2 cellular contexts compared by ENCODE assay signal in genomic region chr20:63952210-63952535, GRCh38.
TF ChIP-seq lines count a peak whose summit lies in the region.

No MANE protein-coding gene starts in this region.

TF ChIP-seq in GM12878, 131 proteins besides CTCF, POLR2A, EP300 and RAD21:
- TF ChIP-seq SREBF1 (IDR thresholded peaks at IDR 0.05; ENCODE audit: low read length) = no peak
- TF ChIP-seq ZZZ3 (IDR thresholded peaks at IDR 0.05; ENCODE audit: control insufficient read depth, insufficient read length, low read depth) = no peak
- no peak for TF ChIP-seq CREB1 (IDR thresholded peaks at IDR 0.05; ENCODE audit: low read depth)
- no peak for TF ChIP-seq GABPA (IDR thresholded peaks at IDR 0.05; ENCODE audit: low read depth)
- TF ChIP-seq STAT1 (conservative IDR thresholded peaks at IDR 0.05) = no peak
- TF ChIP-seq ZNF622 (IDR thresholded peaks at IDR 0.05) = no peak
- TF ChIP-seq RFX5 (IDR thresholded peaks at IDR 0.05; ENCODE audit: low read depth, low read length) = no peak
- TF ChIP-seq, protein P1, sequence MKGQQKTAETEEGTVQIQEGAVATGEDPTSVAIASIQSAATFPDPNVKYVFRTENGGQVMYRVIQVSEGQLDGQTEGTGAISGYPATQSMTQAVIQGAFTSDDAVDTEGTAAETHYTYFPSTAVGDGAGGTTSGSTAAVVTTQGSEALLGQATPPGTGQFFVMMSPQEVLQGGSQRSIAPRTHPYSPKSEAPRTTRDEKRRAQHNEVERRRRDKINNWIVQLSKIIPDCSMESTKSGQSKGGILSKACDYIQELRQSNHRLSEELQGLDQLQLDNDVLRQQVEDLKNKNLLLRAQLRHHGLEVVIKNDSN (IDR thresholded peaks at IDR 0.05; ENCODE audit: borderline replicate concordance, extremely low read length, insufficient read depth, low read depth, low read length) = no peak
- TF ChIP-seq FOXK2 (IDR thresholded peaks at IDR 0.05) = no peak
- TF ChIP-seq NR2F1 (conservative IDR thresholded peaks at IDR 0.05) = no peak
TF ChIP-seq in GM12878: peak in this region for 0.

TF ChIP-seq in liver, 16 proteins besides CTCF, POLR2A, EP300 and RAD21:
- no peak for TF ChIP-seq JUND (IDR thresholded peaks at IDR 0.05)
- no peak for TF ChIP-seq RXRA (IDR thresholded peaks at IDR 0.05)
- no peak for TF ChIP-seq MAX (IDR thresholded peaks at IDR 0.05)
